In the genomic region with DNA sequence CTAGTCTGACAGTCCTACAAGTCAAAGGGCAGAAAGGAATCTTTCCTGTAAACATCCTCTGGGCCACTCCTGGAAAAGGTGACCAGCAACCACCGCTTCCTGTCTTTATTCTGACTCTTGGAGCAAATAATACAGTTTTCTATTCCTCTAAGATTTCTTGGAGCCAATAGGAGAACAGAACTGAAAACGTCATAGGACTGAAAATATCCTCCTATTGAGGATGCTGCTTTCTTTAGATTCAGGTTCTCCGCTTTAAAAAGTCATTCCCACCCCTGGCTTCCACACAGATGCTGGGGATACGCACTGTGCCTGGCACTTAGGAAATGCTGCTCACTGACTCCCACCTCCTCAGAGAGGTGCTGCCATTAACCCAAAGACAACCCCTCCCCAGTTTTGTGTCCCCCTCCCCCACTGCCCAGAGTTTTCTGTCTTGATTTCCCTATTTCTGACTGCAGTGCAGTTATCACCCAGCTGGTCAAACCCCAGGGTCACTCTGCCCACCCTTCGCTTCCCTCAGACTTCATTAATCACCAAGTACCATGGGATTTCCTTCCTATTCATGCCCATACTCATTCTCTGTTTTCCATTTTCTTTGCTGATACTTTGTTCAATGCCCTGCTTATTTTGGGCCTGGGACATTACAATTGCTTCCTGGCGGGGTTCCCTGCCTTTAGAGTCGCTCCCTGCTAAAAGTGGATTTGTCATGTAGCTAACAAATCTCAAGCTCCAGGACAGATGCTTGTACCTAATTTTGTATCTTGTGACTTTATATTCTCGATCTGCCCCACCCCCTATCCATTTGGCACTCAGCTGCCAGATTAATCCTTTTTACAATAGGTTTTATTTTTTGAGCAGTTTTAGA, we compare ENCODE assay signal across 1 cellular context.
TF ChIP-seq lines count a peak whose summit lies in the region.

No MANE protein-coding gene starts in this region.

TF ChIP-seq in A549, 52 proteins besides CTCF, POLR2A, EP300 and RAD21:
- TF ChIP-seq ATOH8 (CRISPR knock-in tag; IDR thresholded peaks at IDR 0.05; ENCODE audit: low read depth) (no peak), RARB (CRISPR knock-in tag; IDR thresholded peaks at IDR 0.05) (no peak), KDM5A (IDR thresholded peaks at IDR 0.05) (no peak), FOSB (CRISPR knock-in tag; IDR thresholded peaks at IDR 0.05) (no peak)
TF ChIP-seq in A549: peak in this region for 0.
